1 cellular context compared by ENCODE assay signal in genomic region chr13:74191036-74191809, GRCh38.
TF ChIP-seq lines count a peak whose summit lies in the region.

No MANE protein-coding gene starts in this region.

TF ChIP-seq in GM23338, 12 proteins besides CTCF, POLR2A, EP300 and RAD21 (continued from another document):
- TF ChIP-seq ZNF462 (CRISPR knock-in tag; IDR thresholded peaks at IDR 0.05) = no peak
TF ChIP-seq in GM23338: peak in this region for 0.
